In the genomic region with DNA sequence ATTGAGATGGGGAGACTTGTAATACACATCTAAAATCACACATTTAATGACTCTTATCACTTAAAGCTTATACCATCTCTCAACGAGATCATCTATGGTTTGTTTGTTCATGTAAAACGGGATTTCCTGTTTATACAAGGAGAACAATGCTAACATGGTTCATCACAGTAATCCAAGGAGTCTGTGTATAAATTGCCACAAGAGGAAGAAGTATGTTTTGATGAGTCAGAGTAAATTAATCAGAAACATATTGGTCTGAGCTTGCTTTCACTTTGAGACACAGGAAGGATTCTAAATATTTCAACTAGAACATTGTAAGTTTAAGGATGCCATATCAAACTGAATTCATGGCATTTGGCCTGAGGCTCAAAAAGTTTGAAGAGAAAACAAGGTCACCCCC, we compare ENCODE assay signal across 10 cellular contexts.
DNase-seq lines count a peak whose midpoint lies in the region; ATAC-seq, FAIRE-seq and TF ChIP-seq lines count a peak whose summit lies in the region.
"Had no signal": no experiment of that assay in that cellular context is flagged by ENCODE, and none has a peak within 500 bp of the region (broad histone marks: within the 10 kb centered on the region; RNA-seq: fewer than 3 reads in every experiment).

No MANE protein-coding gene starts in this region.

- no peak for TF ChIP-seq CTCF in BJ (IDR thresholded peaks at IDR 0.05; ENCODE audit: insufficient read depth, low read depth, low read length)
- TF ChIP-seq CTCF in foreskin keratinocyte (conservative IDR thresholded peaks at IDR 0.05) = no peak
- TF ChIP-seq CTCF in testis (IDR thresholded peaks at IDR 0.05) = no peak

- CTCF ChIA-PET in BJ (lab: Yijun Ruan, JAX) = no interaction called here

- H3K4me1 ChIP-seq in foreskin keratinocyte = no peaks in the 10 kb centered on the region
- no peaks in the 10 kb centered on the region for H3K4me1 ChIP-seq in testis

- no peak for FAIRE-seq in urothelium cell line (lab: Jason Lieb, UNC)

- DNase-seq in BJ (ENCODE audit: low read depth) (peak; percentile 38), HT1080 (ENCODE audit: low read depth) (peak; percentile 15), amniotic epithelial cell (ENCODE audit: low read depth) (peak; percentile 50), foreskin keratinocyte (peak; percentile 52 to 61), testis (no peak), urothelium cell line (ENCODE audit: low spot score) (no peak), DMS79 treated with DMSO at 0.1 percent for 48 hours (lab: John Stamatoyannopoulos, UW) (no peak)
- no peak for DNase-seq in stimulated activated naive CD8-positive, alpha-beta T cell treated with anti-CD3 and anti-CD28 coated beads, Interleukin-15, Interleukin-2, amounts not matched to agents 100 U/mL and 50 U/mL, for 24 hours
- DNase-seq: effector memory CD8-positive, alpha-beta T cell; NCI-H1694 treated with DMSO at 0.1 percent for 48 hours had no signal

- H3K27ac ChIP-seq in foreskin keratinocyte (no peak overlapping the region), testis (no peak overlapping the region)

- WGBS in testis, 2 donors = 41 to 53% methylated on average over 2 of the region's 2 CpGs

- peak; percentile 77 for ATAC-seq in foreskin keratinocyte
- no peak for ATAC-seq in stimulated activated naive CD8-positive, alpha-beta T cell treated with anti-CD3 and anti-CD28 coated beads, Interleukin-15, Interleukin-2, amounts not matched to agents 100 U/mL and 50 U/mL, for 24 hours
- ATAC-seq: effector memory CD8-positive, alpha-beta T cell had no signal

- no peaks in the 10 kb centered on the region for H3K36me3 ChIP-seq in BJ (ENCODE audit: control insufficient read depth, insufficient read depth, low read length)
- H3K36me3 ChIP-seq in testis (ENCODE audit: low read depth, missing control alignments) = no peaks in the 10 kb centered on the region

- no peak overlapping the region for H3K4me3 ChIP-seq in BJ (ENCODE audit: low read depth, low read length)
- H3K4me3 ChIP-seq in testis = no peak overlapping the region

- H3K9me3 ChIP-seq in testis = no peaks in the 10 kb centered on the region

- POLR2A ChIA-PET in BJ (lab: Charles Lee) = no interaction called here

- no peak for TF ChIP-seq POLR2A in testis (IDR thresholded peaks at IDR 0.05)

- intact Hi-C loops in testis (cut with DNase I; ENCODE audit: low total_unique reads) = no loop called here

- no peaks in the 10 kb centered on the region for H3K27me3 ChIP-seq in BJ (ENCODE audit: control insufficient read depth, insufficient read depth, low read length)
- no peaks in the 10 kb centered on the region for H3K27me3 ChIP-seq in foreskin keratinocyte
- H3K27me3 ChIP-seq in testis = no peaks in the 10 kb centered on the region

Comparison
In these comparisons a context has a peak if more than half of its experiments do, and no peak if none do; other contexts are left out.
1. DNase-seq: peak in BJ (single experiment), HT1080 (single experiment), amniotic epithelial cell (single experiment) and foreskin keratinocyte (2 of 2); none in testis (single experiment), urothelium cell line (single experiment), stimulated activated naive CD8-positive, alpha-beta T cell treated with anti-CD3 and anti-CD28 coated beads, Interleukin-15, Interleukin-2, amounts not matched to agents 100 U/mL and 50 U/mL, for 24 hours (single experiment) and DMS79 treated with DMSO at 0.1 percent for 48 hours (single experiment).